In genomic region chr1:165840419-165840818, GRCh38 we compare ENCODE assay signal across 17 cellular contexts. TPM values are rescaled to one million over a fixed set of nuclear protein-coding genes. Genes with fewer than 3 reads are reported as not detected.
DNase-seq lines count a peak whose midpoint lies in the region; FAIRE-seq and TF ChIP-seq lines count a peak whose summit lies in the region.
"Had no signal": no experiment of that assay in that cellular context is flagged by ENCODE, and none has a peak within 500 bp of the region (broad histone marks: within the 10 kb centered on the region; RNA-seq: fewer than 3 reads in every experiment).

No MANE protein-coding gene starts in this region.

- H3K79me2 ChIP-seq in Loucy (ENCODE audit: insufficient read depth, low read length) (peaks cover 100% of the 10 kb centered on the region), hepatocyte (peaks cover 99% of the 10 kb centered on the region)

- no peak overlapping the region for H3K4me3 Mint-ChIP-seq in type B pancreatic cell
- H3K4me3 Mint-ChIP-seq: B cell; CD4-positive, alpha-beta T cell; H9 had no signal

- H4K20me1 ChIP-seq in Loucy (ENCODE audit: insufficient read depth, low read length, poor library complexity, severe bottlenecking), result peaks cover 96% of the 10 kb centered on the region
- H4K20me1 ChIP-seq in hepatocyte (ENCODE audit: insufficient read depth, poor library complexity, severe bottlenecking), result peaks cover 3% of the 10 kb centered on the region

- H3K27ac ChIP-seq in hepatocyte (no peak overlapping the region), dorsolateral prefrontal cortex (no peak overlapping the region)

- H3K36me3 Mint-ChIP-seq in type B pancreatic cell, result peaks cover 10% of the 10 kb centered on the region

- H3F3A ChIP-seq in Loucy (ENCODE audit: low read depth), result no peaks in the 10 kb centered on the region

- H3K36me3 ChIP-seq in Loucy (ENCODE audit: insufficient read depth, low read length) (peaks cover 13% of the 10 kb centered on the region; the same call in 1 of the 2 replicates), hepatocyte (replicated peaks; ENCODE audit: insufficient read depth, low read depth) (no peaks in the 10 kb centered on the region)

- peaks cover 83% of the 10 kb centered on the region for H3K4me1 ChIP-seq in Loucy (ENCODE audit: insufficient read depth, low read length, poor library complexity, severe bottlenecking)
- no peaks in the 10 kb centered on the region for H3K4me1 ChIP-seq in hepatocyte (ENCODE audit: insufficient read depth)

- H3K4me3 ChIP-seq in Loucy (ENCODE audit: low read length, poor library complexity, severe bottlenecking) (no peak overlapping the region), hepatocyte (no peak overlapping the region), dorsolateral prefrontal cortex (no peak overlapping the region)
- H3K4me3 ChIP-seq: GM12878 had no signal

- H3K4me2 ChIP-seq in Loucy (ENCODE audit: low read depth, low read length, poor library complexity, severe bottlenecking) (peak overlapping the region; percentile 36), hepatocyte (no peak overlapping the region)

- intact Hi-C loops in dorsolateral prefrontal cortex (cut with DNase I), result no loop called here

- H2AFZ ChIP-seq in Loucy (ENCODE audit: low read length) (no peak overlapping the region), hepatocyte (no peak overlapping the region)

- H3K9me3 ChIP-seq in Loucy (ENCODE audit: insufficient read depth, low read depth, low read length) (no peaks in the 10 kb centered on the region), hepatocyte (ENCODE audit: low read depth) (no peaks in the 10 kb centered on the region)

- TF ChIP-seq CTCF in Loucy (conservative IDR thresholded peaks at IDR 0.05; ENCODE audit: low read length), result no peak
- no peak for TF ChIP-seq CTCF in type B pancreatic cell (conservative IDR thresholded peaks at IDR 0.05)
- no peak for TF ChIP-seq CTCF in hepatocyte (IDR thresholded peaks at IDR 0.05; ENCODE audit: poor library complexity)
- no peak for TF ChIP-seq CTCF in dorsolateral prefrontal cortex (IDR thresholded peaks at IDR 0.05 in 54 of 56, conservative IDR thresholded peaks at IDR 0.05 in 2 of 56; ENCODE audit: low read depth in 1 of 56, partially characterized antibody in 56 of 56)

- H3K4me1 Mint-ChIP-seq in type B pancreatic cell (ENCODE audit: unreplicated experiment), result peaks cover 51% of the 10 kb centered on the region

- TF ChIP-seq POLR2A in erythroblast (IDR thresholded peaks at IDR 0.05; ENCODE audit: low read length), result no peak

- peak; percentile 18 for FAIRE-seq in GM19239 (lab: Jason Lieb, UNC)
- FAIRE-seq: GM12878, GM18507 had no signal

- H3K9me2 ChIP-seq in Loucy (replicated peaks; ENCODE audit: low read depth, low read length), result no peaks in the 10 kb centered on the region
- no peaks in the 10 kb centered on the region for H3K9me2 ChIP-seq in hepatocyte (replicated peaks; ENCODE audit: insufficient read depth)

- no peak overlapping the region for H3K9ac ChIP-seq in Loucy (ENCODE audit: low read depth, low read length, poor library complexity, severe bottlenecking)

- H3K9me3 Mint-ChIP-seq in type B pancreatic cell, result peaks cover 7% of the 10 kb centered on the region
- H3K9me3 Mint-ChIP-seq: CD4-positive, alpha-beta T cell; H9; IgD-negative memory B cell had no signal

- H3K27ac Mint-ChIP-seq in type B pancreatic cell, result peak overlapping the region; percentile 17
- H3K27ac Mint-ChIP-seq: B cell; CD4-positive, alpha-beta T cell; H9; IgD-negative memory B cell had no signal

- H3K27me3 Mint-ChIP-seq in type B pancreatic cell, result no peaks in the 10 kb centered on the region
- H3K27me3 Mint-ChIP-seq: B cell; CD4-positive, alpha-beta T cell; IgD-negative memory B cell had no signal

- no peaks in the 10 kb centered on the region for H3K27me3 ChIP-seq in Loucy (ENCODE audit: insufficient read depth, low read length, poor library complexity, severe bottlenecking)
- H3K27me3 ChIP-seq in hepatocyte, result no peaks in the 10 kb centered on the region
- H3K27me3 ChIP-seq in dorsolateral prefrontal cortex, result no peaks in the 10 kb centered on the region

- no peak for DNase-seq in GM19239 (ENCODE audit: insufficient read length, low spot score)
- peak; percentile 41 to 64 for DNase-seq in erythroblast (lab: John Stamatoyannopoulos, UW)
- no peak for DNase-seq in type B pancreatic cell (ENCODE audit: extremely low spot score, unreplicated experiment)
- no peak for DNase-seq in hepatocyte (ENCODE audit: low spot score)
- no peak for DNase-seq in dorsolateral prefrontal cortex
- DNase-seq in superior temporal gyrus (ENCODE audit: extremely low spot score), result no peak
- DNase-seq: C1 segment of cervical spinal cord; Calu3; CD4-positive, alpha-beta T cell; DMS 273 treated with DMSO at 0.1 percent for 48 hours; GOT3; H9 had no signal

- WGBS in hepatocyte (ENCODE audit: low lambda C conversion rate, missing lambda C conversion rate), result 48% methylated on average over 4 of the region's 4 CpGs

RNA-seq across cellular contexts. Expression of gene UCK2, which starts 13.0 kb away (rescaled TPM):
- 34.9 and 59.3 TPM in 2 replicates for total RNA-seq in type B pancreatic cell (ENCODE audit: low replicate concordance)
- 15.7 and 20.9 TPM in 2 replicates for total RNA-seq in hepatocyte
- polyA plus RNA-seq in hepatocyte, result 22.2 and 27.9 TPM in 2 replicates
- 10 to 100 TPM; 19.0 to 35.8 (median 26.0) TPM for total RNA-seq in dorsolateral prefrontal cortex

Comparison
In these comparisons a context has a peak if more than half of its experiments do, and no peak if none do; other contexts are left out.
1. DNase-seq: peak in erythroblast (2 of 2); none in GM19239 (single experiment), type B pancreatic cell (single experiment), hepatocyte (single experiment), dorsolateral prefrontal cortex (0 of 10) and superior temporal gyrus (single experiment).